In genomic region chr14:22589096-22589839, GRCh38 we compare ENCODE assay signal across 8 cellular contexts. TPM values are rescaled to one million over a fixed set of nuclear protein-coding genes. Genes with fewer than 3 reads are reported as not detected.
A peak's percentile ranks its signal among the peaks of the same experiment; 100 is the strongest.
DNase-seq lines count a peak whose midpoint lies in the region; ATAC-seq and TF ChIP-seq lines count a peak whose summit lies in the region.

Gene DAD1, minus strand, starts transcription at chr14:22589224. Its CDS starts 67 bp downstream, at chr14:22589157.

- H3K4me1 ChIP-seq in spleen: peaks cover 20 to 56% (median 52%) of the 10 kb centered on the region in 6 donors

- peaks cover 32% of the 10 kb centered on the region for H3K36me3 Mint-ChIP-seq in central memory CD8-positive, alpha-beta T cell (ENCODE audit: insufficient read depth)

- TF ChIP-seq POLR2A in spleen (IDR thresholded peaks at IDR 0.05): peak in 1 of 3 donors; percentile 89

- peak within 1 kb of the TSS; percentile 75 to 96 (median 90) for H3K27ac ChIP-seq in spleen

- peaks cover 46% of the 10 kb centered on the region for H3K4me1 Mint-ChIP-seq in central memory CD8-positive, alpha-beta T cell

- H3K9me3 ChIP-seq in spleen: no peaks in the 10 kb centered on the region

- H3K27me3 ChIP-seq in spleen (replicated peaks in 1 of 7): no peaks in the 10 kb centered on the region

- TF ChIP-seq CTCF in AG09309 (IDR thresholded peaks at IDR 0.05; ENCODE audit: control insufficient read depth, insufficient read depth, low read depth, low read length, missing control alignments): no peak
- TF ChIP-seq CTCF in spleen (IDR thresholded peaks at IDR 0.05 in 8 of 11, conservative IDR thresholded peaks at IDR 0.05 in 3 of 11): no peak

- no peaks in the 10 kb centered on the region for H3K9me3 Mint-ChIP-seq in central memory CD8-positive, alpha-beta T cell

- DNase-seq in AG09309 (ENCODE audit: low read depth): peak; percentile 99
- DNase-seq in NCI-H446 (lab: John Stamatoyannopoulos, UW): peak; percentile 99 to 100
- DNase-seq in activated CD4-positive, CD25-positive, alpha-beta regulatory T cell treated with anti-CD3 and anti-CD28 coated beads, Interleukin-2, amount 50 U/mL, for 16 hours (ENCODE audit: low read depth, low spot score): peak; percentile 99
- DNase-seq in central memory CD8-positive, alpha-beta T cell (ENCODE audit: low spot score in 2 of 2): peak; percentile 100
- peak; percentile 100 for DNase-seq in inferior parietal cortex (ENCODE audit: extremely low spot score)
- peak; percentile 98 for DNase-seq in spleen

- no peaks in the 10 kb centered on the region for H3K27me3 Mint-ChIP-seq in central memory CD8-positive, alpha-beta T cell

- intact Hi-C loops in spleen (cut with DNase I; ENCODE audit: low total_unique reads): no loop called here

- H3K4me3 Mint-ChIP-seq in central memory CD8-positive, alpha-beta T cell: peak within 1 kb of the TSS; percentile 89

- ATAC-seq in GM19025 (IDR thresholded peaks at IDR 0.05; ENCODE audit: low read depth, unreplicated experiment) (peak; percentile 91), HG03342 (IDR thresholded peaks at IDR 0.05; ENCODE audit: unreplicated experiment) (peak; percentile 92)
- peak; percentile 98 for ATAC-seq in central memory CD8-positive, alpha-beta T cell (replicated peaks; ENCODE audit: extremely low read depth, poor library complexity, severe bottlenecking)

- H3K36me3 ChIP-seq in spleen: peaks cover 0 to 10% (median 3%) of the 10 kb centered on the region in 6 donors

- H3K27ac Mint-ChIP-seq in central memory CD8-positive, alpha-beta T cell (ENCODE audit: low read depth): peak within 1 kb of the TSS; percentile 97

- peak within 1 kb of the TSS; percentile 86 for H3K4me3 ChIP-seq in AG09309 (ENCODE audit: control insufficient read depth, low read depth, low read length)
- peak within 1 kb of the TSS; percentile 49 to 82 (median 68) for H3K4me3 ChIP-seq in spleen

- 0 to 1% (median 0%) methylated on average over 23 to 44 of the region's 44 CpGs for WGBS in spleen, 5 donors

RNA-seq across cellular contexts. Expression of gene DAD1, which starts in this region (rescaled TPM):
- 100 to 1,000 TPM; 107 to 176 (median 123) TPM for total RNA-seq in spleen
- polyA plus RNA-seq in spleen: 100 to 1,000 TPM; 102 to 165 (median 147) TPM

Comparison
In these comparisons a context has a peak if more than half of its experiments do, and no peak if none do; other contexts are left out.
1. Peak in every context shown above with its lines: DNase-seq, ATAC-seq, H3K4me3 ChIP-seq and H3K27ac ChIP-seq.